In the genomic region with DNA sequence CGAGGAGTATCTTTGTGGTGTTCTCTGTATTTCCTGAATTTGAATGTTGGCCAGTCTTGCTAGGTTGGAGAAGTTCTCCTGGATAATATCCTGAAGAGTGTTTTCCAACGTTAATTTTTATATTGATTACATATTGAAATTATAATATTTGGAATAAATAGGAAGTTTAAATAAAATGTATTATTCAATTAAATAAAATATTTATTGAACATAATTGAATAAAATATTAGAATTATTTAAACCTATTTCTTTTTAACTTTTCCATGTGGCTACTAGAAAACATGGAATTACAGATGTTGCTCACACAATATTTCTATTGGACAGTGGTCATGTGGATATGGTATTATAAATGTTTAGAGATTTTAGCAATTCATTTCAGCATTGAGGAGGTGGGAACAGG, we compare ENCODE assay signal across 8 cellular contexts.
"Had no signal": no experiment of that assay in that cellular context is flagged by ENCODE, and none has a peak within 500 bp of the region (broad histone marks: within the 10 kb centered on the region; RNA-seq: fewer than 3 reads in every experiment).

No MANE protein-coding gene starts in this region.

- DNase-seq: GM23248, GOT3, H7, H9, HCEC 1CT, HFFc6 had no signal

- H3K4me1 Mint-ChIP-seq: GM23338, H9 had no signal

- H3K27ac Mint-ChIP-seq: GM23338, H9, HFFc6 had no signal

- H3K4me3 Mint-ChIP-seq: GM23338, H9, HFFc6 had no signal

- ATAC-seq: GM23338, HCT116 had no signal
